17 cellular contexts compared by ENCODE assay signal in the genomic region with DNA sequence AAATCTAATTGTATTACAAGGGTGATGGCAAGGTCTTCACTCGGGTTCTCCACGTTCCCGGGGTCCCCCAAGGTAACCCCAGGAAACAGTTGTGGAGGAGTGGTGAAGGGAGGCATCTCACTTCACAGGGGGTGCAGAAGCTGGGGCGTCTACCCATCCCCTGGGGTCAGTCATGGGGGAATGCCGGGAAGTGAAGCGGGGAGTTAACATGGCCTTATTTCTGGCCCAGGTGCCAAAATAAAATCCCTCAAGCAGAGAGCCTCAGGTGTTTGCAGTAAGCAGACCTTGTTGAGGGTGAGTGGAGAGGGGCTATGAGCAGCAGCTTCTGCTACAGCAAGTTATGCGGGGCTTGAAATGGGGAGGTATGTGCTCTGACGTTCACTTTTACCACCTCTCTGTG. TPM values are rescaled to one million over a fixed set of nuclear protein-coding genes. Genes with fewer than 3 reads are reported as not detected.
A peak's percentile ranks its signal among the peaks of the same experiment; 100 is the strongest.
DNase-seq lines count a peak whose midpoint lies in the region; ATAC-seq lines count a peak whose summit lies in the region.
"Had no signal": no experiment of that assay in that cellular context is flagged by ENCODE, and none has a peak within 500 bp of the region (broad histone marks: within the 10 kb centered on the region; RNA-seq: fewer than 3 reads in every experiment).

No MANE protein-coding gene starts in this region.

- H3K27me3 Mint-ChIP-seq in CD4-positive, alpha-beta memory T cell: peaks cover 2 to 3% of the 10 kb centered on the region in 2 donors
- peaks cover 9% of the 10 kb centered on the region for H3K27me3 Mint-ChIP-seq in activated T-helper 17 cell treated with anti-CD3 and anti-CD28 coated beads, Interleukin-2, amount 50 U/mL, for 72 hours
- H3K27me3 Mint-ChIP-seq in naive thymus-derived CD4-positive, alpha-beta T cell: peaks cover 0 to 6% (median 5%) of the 10 kb centered on the region in 5 donors

- no peak overlapping the region for H3K4me3 ChIP-seq in BLaER1 treated with 17β-estradiol and CSF1 and Interleukin-3, amounts not matched to agents 10 nM and 100 nM
- no peak overlapping the region for H3K4me3 ChIP-seq in CD4-positive, alpha-beta memory T cell (ENCODE audit: low read length in 2 of 2)
- no peak overlapping the region for H3K4me3 ChIP-seq in naive thymus-derived CD4-positive, alpha-beta T cell (ENCODE audit: low read length)
- H3K4me3 ChIP-seq: PC-9 had no signal

- POLR2A ChIA-PET in CD4-positive, alpha-beta memory T cell (lab: Charles Lee; ENCODE audit: partially characterized antibody): no interaction called here
- POLR2A ChIA-PET in naive thymus-derived CD4-positive, alpha-beta T cell (lab: Charles Lee): no interaction called here

- no peak for ATAC-seq in activated T-helper 17 cell treated with anti-CD3 and anti-CD28 coated beads, Interleukin-2, amount 50 U/mL, for 72 hours (replicated peaks)
- ATAC-seq in naive thymus-derived CD4-positive, alpha-beta T cell: no peak
- ATAC-seq in GM19395 (IDR thresholded peaks at IDR 0.05; ENCODE audit: unreplicated experiment): no peak
- ATAC-seq: Right ventricle myocardium inferior had no signal

- no peak overlapping the region for H3K4me3 Mint-ChIP-seq in CD4-positive, alpha-beta memory T cell
- H3K4me3 Mint-ChIP-seq in activated T-helper 17 cell treated with anti-CD3 and anti-CD28 coated beads, Interleukin-2, amount 50 U/mL, for 72 hours: no peak overlapping the region
- no peak overlapping the region for H3K4me3 Mint-ChIP-seq in naive thymus-derived CD4-positive, alpha-beta T cell
- H3K4me3 Mint-ChIP-seq: HFFc6 had no signal

- no peaks in the 10 kb centered on the region for H3K36me3 Mint-ChIP-seq in CD4-positive, alpha-beta memory T cell
- H3K36me3 Mint-ChIP-seq in activated T-helper 17 cell treated with anti-CD3 and anti-CD28 coated beads, Interleukin-2, amount 50 U/mL, for 72 hours (ENCODE audit: low read depth): no peaks in the 10 kb centered on the region
- peaks cover 0 to 5% (median 0%) of the 10 kb centered on the region in 5 donors for H3K36me3 Mint-ChIP-seq in naive thymus-derived CD4-positive, alpha-beta T cell

- no peaks in the 10 kb centered on the region for H4K20me1 ChIP-seq in BLaER1 treated with 17β-estradiol and CSF1 and Interleukin-3, amounts not matched to agents 10 nM and 100 nM

- peaks cover 8 to 31% (median 15%) of the 10 kb centered on the region in 4 donors for H3K4me1 Mint-ChIP-seq in CD4-positive, alpha-beta memory T cell
- H3K4me1 Mint-ChIP-seq in activated T-helper 17 cell treated with anti-CD3 and anti-CD28 coated beads, Interleukin-2, amount 50 U/mL, for 72 hours: peaks cover 16% of the 10 kb centered on the region
- peaks cover 15 to 41% (median 22%) of the 10 kb centered on the region in 7 donors for H3K4me1 Mint-ChIP-seq in naive thymus-derived CD4-positive, alpha-beta T cell

- no peaks in the 10 kb centered on the region for H3K9me3 ChIP-seq in BLaER1 treated with 17β-estradiol and CSF1 and Interleukin-3, amounts not matched to agents 10 nM and 100 nM (replicated peaks in 1 of 11)
- no peaks in the 10 kb centered on the region for H3K9me3 ChIP-seq in CD4-positive, alpha-beta memory T cell (ENCODE audit: control insufficient read depth in 1 of 2, low read length in 2 of 2)
- no peaks in the 10 kb centered on the region for H3K9me3 ChIP-seq in naive thymus-derived CD4-positive, alpha-beta T cell (ENCODE audit: control insufficient read depth in 2 of 3, low read length in 3 of 3)

- CTCF ChIA-PET in CD4-positive, alpha-beta memory T cell (lab: Charles Lee; ENCODE audit: partially characterized antibody): interaction anchor here (1.0 to 1.2 kb wide), 2 partner anchors 10 to 82 kb away, joined by 3 read pairs; no protein-coding TSS in a partner anchor
- CTCF ChIA-PET in naive thymus-derived CD4-positive, alpha-beta T cell (lab: Charles Lee): no interaction called here

- no peaks in the 10 kb centered on the region for H3K9me3 Mint-ChIP-seq in CD4-positive, alpha-beta memory T cell
- H3K9me3 Mint-ChIP-seq in activated T-helper 17 cell treated with anti-CD3 and anti-CD28 coated beads, Interleukin-2, amount 50 U/mL, for 72 hours: no peaks in the 10 kb centered on the region
- peaks cover 0 to 3% (median 0%) of the 10 kb centered on the region in 11 donors for H3K9me3 Mint-ChIP-seq in naive thymus-derived CD4-positive, alpha-beta T cell
- H3K9me3 Mint-ChIP-seq: HFFc6 had no signal

- H3K27me3 ChIP-seq in BLaER1 treated with 17β-estradiol and CSF1 and Interleukin-3, amounts not matched to agents 10 nM and 100 nM: no peaks in the 10 kb centered on the region
- H3K27me3 ChIP-seq in CD4-positive, alpha-beta memory T cell (ENCODE audit: insufficient read depth, low read length): no peaks in the 10 kb centered on the region
- no peaks in the 10 kb centered on the region for H3K27me3 ChIP-seq in naive thymus-derived CD4-positive, alpha-beta T cell (ENCODE audit: control insufficient read depth in 2 of 2, insufficient read depth in 2 of 2, low read length in 2 of 2)

- peak overlapping the region in 3 of 11 experiments; percentile 19 to 70 (median 27); a peak in 4 of 22 replicates for H3K27ac ChIP-seq in BLaER1 treated with 17β-estradiol and CSF1 and Interleukin-3, amounts not matched to agents 10 nM and 100 nM
- H3K27ac ChIP-seq in CD4-positive, alpha-beta memory T cell (ENCODE audit: low read depth, low read length): no peak overlapping the region
- H3K27ac ChIP-seq in naive thymus-derived CD4-positive, alpha-beta T cell (ENCODE audit: low read depth, low read length): no peak overlapping the region
- H3K27ac ChIP-seq: KMS-11, PC-9 had no signal

- H3K9ac ChIP-seq in BLaER1 treated with 17β-estradiol and CSF1 and Interleukin-3, amounts not matched to agents 10 nM and 100 nM: no peak overlapping the region
- H3K9ac ChIP-seq: KMS-11 had no signal

- DNase-seq in CD4-positive, alpha-beta memory T cell: no peak
- no peak for DNase-seq in naive thymus-derived CD4-positive, alpha-beta T cell
- DNase-seq in T-helper 9 cell (no peak), nucleus accumbens (lab: John Stamatoyannopoulos, UW) (no peak)
- DNase-seq: DMS53, HFFc6, NCI-H1048, NCI-H146, NCI-H2081 treated with DMSO at 0.1 percent for 48 hours, NCI-H510A, PC-9 had no signal

- no peaks in the 10 kb centered on the region for H3K36me3 ChIP-seq in BLaER1 treated with 17β-estradiol and CSF1 and Interleukin-3, amounts not matched to agents 10 nM and 100 nM
- H3K36me3 ChIP-seq in CD4-positive, alpha-beta memory T cell (ENCODE audit: insufficient read depth, low read length): no peaks in the 10 kb centered on the region
- H3K36me3 ChIP-seq in naive thymus-derived CD4-positive, alpha-beta T cell (ENCODE audit: control insufficient read depth in 2 of 3, insufficient read depth in 3 of 3, low read length in 3 of 3): no peaks in the 10 kb centered on the region

- peak overlapping the region in 6 of 7 donors; percentile 7 to 91 (median 42) for H3K27ac Mint-ChIP-seq in CD4-positive, alpha-beta memory T cell
- H3K27ac Mint-ChIP-seq in activated T-helper 17 cell treated with anti-CD3 and anti-CD28 coated beads, Interleukin-2, amount 50 U/mL, for 72 hours: peak overlapping the region; percentile 14
- H3K27ac Mint-ChIP-seq in naive thymus-derived CD4-positive, alpha-beta T cell: peak overlapping the region in 6 of 9 donors; percentile 32 to 87 (median 66)
- H3K27ac Mint-ChIP-seq: HFFc6 had no signal

- peaks cover 27 to 87% (median 51%) of the 10 kb centered on the region in 10 experiments for H3K4me1 ChIP-seq in BLaER1 treated with 17β-estradiol and CSF1 and Interleukin-3, amounts not matched to agents 10 nM and 100 nM
- peaks cover 11% of the 10 kb centered on the region for H3K4me1 ChIP-seq in CD4-positive, alpha-beta memory T cell (ENCODE audit: insufficient read depth, low read length)
- peaks cover 0 to 10% of the 10 kb centered on the region in 2 donors for H3K4me1 ChIP-seq in naive thymus-derived CD4-positive, alpha-beta T cell (ENCODE audit: control insufficient read depth in 2 of 2, insufficient read depth in 2 of 2, low read length in 2 of 2)

- intact Hi-C loops in CD4-positive, alpha-beta memory T cell (cut with micrococcal nuclease): no loop called here
- intact Hi-C loops in naive thymus-derived CD4-positive, alpha-beta T cell (cut with micrococcal nuclease): no loop called here

- peak overlapping the region in 9 of 11 experiments; percentile 17 to 83 (median 59); a peak in 11 of 22 replicates for H3K4me2 ChIP-seq in BLaER1 treated with 17β-estradiol and CSF1 and Interleukin-3, amounts not matched to agents 10 nM and 100 nM
- H3K4me2 ChIP-seq: KMS-11, PC-9 had no signal

RNA-seq across cellular contexts. Expression of a gene that starts 9.0 kb away (rescaled TPM):
- not detected for total RNA-seq in CD4-positive, alpha-beta memory T cell
- not detected for polyA plus RNA-seq in CD4-positive, alpha-beta memory T cell
- not detected for total RNA-seq in activated T-helper 17 cell treated with anti-CD3 and anti-CD28 coated beads, Interleukin-2, amount 50 U/mL, for 72 hours
- total RNA-seq in naive thymus-derived CD4-positive, alpha-beta T cell: not detected
- polyA plus RNA-seq in naive thymus-derived CD4-positive, alpha-beta T cell: under 1 TPM in 1 of 2 donors, not detected in 1; 0.20 TPM
- total RNA-seq: HFFc6, MCF 10A, Right ventricle myocardium inferior had no signal

Comparison
In these comparisons a context has a peak if more than half of its experiments do, and no peak if none do; other contexts are left out.
1. H3K27ac Mint-ChIP-seq: peak in every context shown above with its lines; median percentile 66 in naive thymus-derived CD4-positive, alpha-beta T cell; 42 in CD4-positive, alpha-beta memory T cell; 14 in activated T-helper 17 cell treated with anti-CD3 and anti-CD28 coated beads, Interleukin-2, amount 50 U/mL, for 72 hours.